ENCODE assay signal across 9 cellular contexts in the genomic region with DNA sequence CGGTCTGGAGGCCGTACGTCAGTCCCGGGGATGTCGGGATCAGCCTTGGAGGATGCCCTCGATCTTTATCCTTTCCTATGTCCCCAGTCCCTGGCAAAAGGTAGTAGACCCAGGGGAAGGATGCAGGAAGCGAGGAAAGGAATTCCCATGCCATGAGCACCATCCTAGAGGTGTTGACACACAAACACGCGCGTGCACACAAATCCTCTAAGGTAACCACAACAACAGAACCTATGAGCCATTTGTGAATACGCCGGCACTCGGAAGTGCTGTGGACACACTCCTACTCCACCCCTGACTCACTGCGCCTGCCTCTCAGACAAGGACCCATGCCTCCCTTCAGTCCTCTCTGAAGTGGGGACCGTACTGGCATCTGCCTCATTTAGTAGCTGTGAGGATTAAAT. TPM values are rescaled to one million over a fixed set of nuclear protein-coding genes. Genes with fewer than 3 reads are reported as not detected.
A peak's percentile ranks its signal among the peaks of the same experiment; 100 is the strongest.
DNase-seq lines count a peak whose midpoint lies in the region; ATAC-seq and TF ChIP-seq lines count a peak whose summit lies in the region.
"Had no signal": no experiment of that assay in that cellular context is flagged by ENCODE, and none has a peak within 500 bp of the region (broad histone marks: within the 10 kb centered on the region; RNA-seq: fewer than 3 reads in every experiment).

No MANE protein-coding gene starts in this region.

- intact Hi-C loops in Right ventricle myocardium superior (cut with DNase I) = loop anchor here (5.0 kb wide), 1 partner anchor 53 kb away; no protein-coding TSS in a partner anchor

- ATAC-seq in Right ventricle myocardium superior (ENCODE audit: poor library complexity) = peak; percentile 10
- no peak for ATAC-seq in GM21367 (IDR thresholded peaks at IDR 0.05; ENCODE audit: unreplicated experiment)
- no peak for ATAC-seq in GM18517 (IDR thresholded peaks at IDR 0.05; ENCODE audit: unreplicated experiment)
- no peak for ATAC-seq in HG03135 (IDR thresholded peaks at IDR 0.05; ENCODE audit: unreplicated experiment)

- H3K36me3 Mint-ChIP-seq in activated T-cell treated with anti-CD3 and anti-CD28 coated beads, Interleukin-2, amount 50 U/mL, for 24 hours (ENCODE audit: low read depth) = no peaks in the 10 kb centered on the region

- peak overlapping the region; percentile 61 for H3K27ac Mint-ChIP-seq in activated T-cell treated with anti-CD3 and anti-CD28 coated beads, Interleukin-2, amount 50 U/mL, for 24 hours

- H3K4me3 Mint-ChIP-seq in activated T-cell treated with anti-CD3 and anti-CD28 coated beads, Interleukin-2, amount 50 U/mL, for 24 hours = peak overlapping the region; percentile 72

- TF ChIP-seq CTCF in LNCAP (IDR thresholded peaks at IDR 0.05) = peak; percentile 23; the same call in 1 of the 2 replicates

- peaks cover 25% of the 10 kb centered on the region for H3K4me1 Mint-ChIP-seq in activated T-cell treated with anti-CD3 and anti-CD28 coated beads, Interleukin-2, amount 50 U/mL, for 24 hours (ENCODE audit: low read depth)

- H3K27me3 Mint-ChIP-seq in activated T-cell treated with anti-CD3 and anti-CD28 coated beads, Interleukin-2, amount 50 U/mL, for 24 hours = peaks cover 23% of the 10 kb centered on the region

- H3K9me3 Mint-ChIP-seq in activated T-cell treated with anti-CD3 and anti-CD28 coated beads, Interleukin-2, amount 50 U/mL, for 24 hours = no peaks in the 10 kb centered on the region

- peak; percentile 65 for DNase-seq in EL
- no peak for DNase-seq in activated T-cell treated with anti-CD3 and anti-CD28 coated beads, Interleukin-2, amount 50 U/mL, for 24 hours
- DNase-seq in Right ventricle myocardium superior = no peak
- DNase-seq in renal cortical epithelial cell (ENCODE audit: low read depth) = peak; percentile 64

RNA-seq across cellular contexts. Expression of gene MLPH, which starts 11.3 kb away (rescaled TPM):
- total RNA-seq in Right ventricle myocardium superior (80.9 TPM), renal cortical epithelial cell (17.7 and 24.6 TPM in 2 replicates)
- total RNA-seq: T-helper 2 cell treated with Interferon-gamma antibody and Interleukin-4, amounts not matched to agents 100 ng/mL and 5 ng/mL, for 36 hours had no signal

Comparison
In these comparisons a context has a peak if more than half of its experiments do, and no peak if none do; other contexts are left out.
1. DNase-seq: peak in EL (single experiment) and renal cortical epithelial cell (single experiment); none in activated T-cell treated with anti-CD3 and anti-CD28 coated beads, Interleukin-2, amount 50 U/mL, for 24 hours (single experiment) and Right ventricle myocardium superior (single experiment).